In the genomic region with DNA sequence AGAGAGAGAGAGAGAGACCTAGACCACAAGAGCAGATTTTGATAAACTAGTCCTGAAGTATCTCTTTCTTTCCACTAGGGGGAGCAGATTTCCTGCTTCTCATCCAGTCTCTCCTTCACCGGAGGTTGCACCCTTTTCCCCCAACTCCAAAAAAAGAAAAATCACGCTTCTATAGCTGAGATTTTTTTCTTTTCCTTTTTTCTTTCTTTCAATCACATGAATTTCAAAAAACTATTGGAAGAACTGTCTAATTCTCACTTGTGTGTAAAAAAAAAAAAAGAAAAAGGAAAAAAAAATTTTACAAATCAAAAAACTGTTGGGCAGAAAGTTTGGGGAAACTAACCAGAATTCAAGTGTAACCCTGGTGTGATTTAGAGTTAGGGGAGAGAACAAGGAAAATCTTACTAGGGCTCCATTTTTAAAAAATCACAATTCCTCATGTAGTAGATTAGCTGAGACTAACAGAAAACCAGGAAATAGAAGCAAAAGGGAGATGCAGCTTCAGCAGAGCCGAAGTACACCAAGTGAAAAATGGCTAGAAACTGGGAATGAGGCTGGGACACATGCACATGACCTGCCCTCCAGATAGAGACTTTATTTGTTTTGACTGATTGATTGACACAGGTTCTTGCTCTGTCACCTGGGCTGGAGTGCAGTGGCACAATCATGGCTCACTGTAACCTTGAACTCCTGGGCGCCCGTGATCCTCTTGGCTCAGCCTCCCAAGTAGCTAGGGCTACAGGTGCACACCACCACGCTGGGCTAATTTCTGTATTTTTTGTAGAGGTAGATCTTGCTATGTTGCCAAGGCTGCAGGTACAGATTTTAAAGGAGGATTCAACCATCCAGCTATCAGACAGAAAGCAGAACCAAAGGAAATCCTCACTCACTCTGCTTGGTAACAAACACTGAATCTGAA, we compare ENCODE assay signal across 8 cellular contexts. TPM values are rescaled to one million over a fixed set of nuclear protein-coding genes. Genes with fewer than 3 reads are reported as not detected.
A peak's percentile ranks its signal among the peaks of the same experiment; 100 is the strongest.
DNase-seq lines count a peak whose midpoint lies in the region; ATAC-seq lines count a peak whose summit lies in the region.

No MANE protein-coding gene starts in this region.

- no peaks in the 10 kb centered on the region for H3K9me3 Mint-ChIP-seq in activated T-helper 17 cell treated with anti-CD3 and anti-CD28 coated beads, Interleukin-2, amount 50 U/mL, for 72 hours
- H3K9me3 Mint-ChIP-seq in activated CD4-positive, alpha-beta T cell treated with anti-CD3 and anti-CD28 coated beads, Interleukin-2, amount 10 ng/mL, durations not matched to agents 24 days and 14 days: no peaks in the 10 kb centered on the region

- H3K4me3 Mint-ChIP-seq in activated T-helper 17 cell treated with anti-CD3 and anti-CD28 coated beads, Interleukin-2, amount 50 U/mL, for 72 hours: no peak overlapping the region
- H3K4me3 Mint-ChIP-seq in activated CD4-positive, alpha-beta T cell treated with anti-CD3 and anti-CD28 coated beads, Interleukin-2, amount 10 ng/mL, durations not matched to agents 24 days and 14 days: no peak overlapping the region

- ATAC-seq in GM21825 (IDR thresholded peaks at IDR 0.05; ENCODE audit: unreplicated experiment) (peak; percentile 60), left ventricle myocardium superior (peak; percentile 77)
- ATAC-seq in activated T-helper 17 cell treated with anti-CD3 and anti-CD28 coated beads, Interleukin-2, amount 50 U/mL, for 72 hours (replicated peaks): peak; percentile 70

- intact Hi-C loops in left ventricle myocardium superior (cut with micrococcal nuclease): loop anchor here (10.0 kb wide), 1 partner anchor 161 kb away; no protein-coding TSS in a partner anchor
- intact Hi-C loops in activated CD4-positive, alpha-beta T cell treated with anti-CD3 and anti-CD28 coated beads, Interleukin-2, amount 10 ng/mL, durations not matched to agents 24 days and 14 days (cut with micrococcal nuclease): loop anchor here (1.0 to 2.0 kb wide), 2 partner anchors 61 to 167 kb away; a partner anchor contains a TSS

- H3K4me1 Mint-ChIP-seq in activated T-helper 17 cell treated with anti-CD3 and anti-CD28 coated beads, Interleukin-2, amount 50 U/mL, for 72 hours: no peaks in the 10 kb centered on the region
- H3K4me1 Mint-ChIP-seq in activated CD4-positive, alpha-beta T cell treated with anti-CD3 and anti-CD28 coated beads, Interleukin-2, amount 10 ng/mL, durations not matched to agents 24 days and 14 days: peaks cover 3% of the 10 kb centered on the region

- no peak overlapping the region for H3K4me3 ChIP-seq in skeletal muscle cell (ENCODE audit: low read depth, low read length)

- peak; percentile 71 for DNase-seq in CD1c-positive myeloid dendritic cell (ENCODE audit: extremely low spot score)
- peak; percentile 48 for DNase-seq in NCI-H2196 treated with DMSO at 0.1 percent for 48 hours (lab: John Stamatoyannopoulos, UW; ENCODE audit: unreplicated experiment)
- no peak for DNase-seq in left ventricle myocardium superior
- peak; percentile 16 for DNase-seq in skeletal muscle cell (ENCODE audit: low read depth)
- no peak for DNase-seq in stimulated activated CD8-positive, alpha-beta memory T cell treated with anti-CD3 and anti-CD28 coated beads, Interleukin-4, amount 100 ng/mL, for 48 hours
- DNase-seq in activated CD4-positive, alpha-beta T cell treated with anti-CD3 and anti-CD28 coated beads, Interleukin-2, amount 10 ng/mL, durations not matched to agents 24 days and 14 days: no peak

- H3K27me3 Mint-ChIP-seq in activated T-helper 17 cell treated with anti-CD3 and anti-CD28 coated beads, Interleukin-2, amount 50 U/mL, for 72 hours: no peaks in the 10 kb centered on the region
- H3K27me3 Mint-ChIP-seq in activated CD4-positive, alpha-beta T cell treated with anti-CD3 and anti-CD28 coated beads, Interleukin-2, amount 10 ng/mL, durations not matched to agents 24 days and 14 days: no peaks in the 10 kb centered on the region

- H3K36me3 Mint-ChIP-seq in activated T-helper 17 cell treated with anti-CD3 and anti-CD28 coated beads, Interleukin-2, amount 50 U/mL, for 72 hours (ENCODE audit: low read depth): no peaks in the 10 kb centered on the region
- no peaks in the 10 kb centered on the region for H3K36me3 Mint-ChIP-seq in activated CD4-positive, alpha-beta T cell treated with anti-CD3 and anti-CD28 coated beads, Interleukin-2, amount 10 ng/mL, durations not matched to agents 24 days and 14 days (ENCODE audit: low read depth)

- H3K27ac Mint-ChIP-seq in activated T-helper 17 cell treated with anti-CD3 and anti-CD28 coated beads, Interleukin-2, amount 50 U/mL, for 72 hours: no peak overlapping the region
- no peak overlapping the region for H3K27ac Mint-ChIP-seq in activated CD4-positive, alpha-beta T cell treated with anti-CD3 and anti-CD28 coated beads, Interleukin-2, amount 10 ng/mL, durations not matched to agents 24 days and 14 days

RNA-seq across cellular contexts. Expression of a gene that starts 27.1 kb away (rescaled TPM):
- 100 to 1,000 TPM in 1 of 2 donors, 10 to 100 TPM in 1; 75.4 to 101 TPM for total RNA-seq in activated T-helper 17 cell treated with anti-CD3 and anti-CD28 coated beads, Interleukin-2, amount 50 U/mL, for 72 hours
- 269 TPM for total RNA-seq in left ventricle myocardium superior
- total RNA-seq in activated CD4-positive, alpha-beta T cell treated with anti-CD3 and anti-CD28 coated beads, Interleukin-2, amount 10 ng/mL, durations not matched to agents 24 days and 14 days: 95.2 and 101 TPM in 2 replicates

RNA-seq across cellular contexts. Expression of a gene that starts 27.2 kb away (rescaled TPM):
- total RNA-seq in activated T-helper 17 cell treated with anti-CD3 and anti-CD28 coated beads, Interleukin-2, amount 50 U/mL, for 72 hours: 10 to 100 TPM; 26.6 to 42.6 TPM
- total RNA-seq in left ventricle myocardium superior: 158 TPM
- total RNA-seq in activated CD4-positive, alpha-beta T cell treated with anti-CD3 and anti-CD28 coated beads, Interleukin-2, amount 10 ng/mL, durations not matched to agents 24 days and 14 days: 86.3 and 89.7 TPM in 2 replicates

RNA-seq across cellular contexts. Expression of a gene that starts 39.7 kb away (rescaled TPM):
- total RNA-seq in activated T-helper 17 cell treated with anti-CD3 and anti-CD28 coated beads, Interleukin-2, amount 50 U/mL, for 72 hours: 10 to 100 TPM; 19.7 to 20.2 TPM
- 7.7 TPM for total RNA-seq in left ventricle myocardium superior
- total RNA-seq in activated CD4-positive, alpha-beta T cell treated with anti-CD3 and anti-CD28 coated beads, Interleukin-2, amount 10 ng/mL, durations not matched to agents 24 days and 14 days: 24.4 and 27.0 TPM in 2 replicates

RNA-seq across cellular contexts. Expression of a gene that starts 40.0 kb away (rescaled TPM):
- total RNA-seq in activated T-helper 17 cell treated with anti-CD3 and anti-CD28 coated beads, Interleukin-2, amount 50 U/mL, for 72 hours: under 1 TPM; 0.54 to 0.87 TPM
- total RNA-seq in left ventricle myocardium superior: 1.6 TPM
- 0.21 and 0.59 TPM in 2 replicates for total RNA-seq in activated CD4-positive, alpha-beta T cell treated with anti-CD3 and anti-CD28 coated beads, Interleukin-2, amount 10 ng/mL, durations not matched to agents 24 days and 14 days

RNA-seq across cellular contexts. Expression of a gene that starts 50.1 kb away (rescaled TPM):
- not detected for total RNA-seq in activated T-helper 17 cell treated with anti-CD3 and anti-CD28 coated beads, Interleukin-2, amount 50 U/mL, for 72 hours
- total RNA-seq in left ventricle myocardium superior: 2.3 TPM
- 0.12 TPM in 1 of 2 replicates, not detected in the other for total RNA-seq in activated CD4-positive, alpha-beta T cell treated with anti-CD3 and anti-CD28 coated beads, Interleukin-2, amount 10 ng/mL, durations not matched to agents 24 days and 14 days

Comparison
In these comparisons a context has a peak if more than half of its experiments do, and no peak if none do; other contexts are left out.
1. DNase-seq: peak in CD1c-positive myeloid dendritic cell (single experiment), NCI-H2196 treated with DMSO at 0.1 percent for 48 hours (single experiment) and skeletal muscle cell (single experiment); none in left ventricle myocardium superior (single experiment), stimulated activated CD8-positive, alpha-beta memory T cell treated with anti-CD3 and anti-CD28 coated beads, Interleukin-4, amount 100 ng/mL, for 48 hours (single experiment) and activated CD4-positive, alpha-beta T cell treated with anti-CD3 and anti-CD28 coated beads, Interleukin-2, amount 10 ng/mL, durations not matched to agents 24 days and 14 days (single experiment).
2. Peak in every context shown above with its lines, with median percentiles within 50 percentile points of each other: ATAC-seq.